In the genomic region with DNA sequence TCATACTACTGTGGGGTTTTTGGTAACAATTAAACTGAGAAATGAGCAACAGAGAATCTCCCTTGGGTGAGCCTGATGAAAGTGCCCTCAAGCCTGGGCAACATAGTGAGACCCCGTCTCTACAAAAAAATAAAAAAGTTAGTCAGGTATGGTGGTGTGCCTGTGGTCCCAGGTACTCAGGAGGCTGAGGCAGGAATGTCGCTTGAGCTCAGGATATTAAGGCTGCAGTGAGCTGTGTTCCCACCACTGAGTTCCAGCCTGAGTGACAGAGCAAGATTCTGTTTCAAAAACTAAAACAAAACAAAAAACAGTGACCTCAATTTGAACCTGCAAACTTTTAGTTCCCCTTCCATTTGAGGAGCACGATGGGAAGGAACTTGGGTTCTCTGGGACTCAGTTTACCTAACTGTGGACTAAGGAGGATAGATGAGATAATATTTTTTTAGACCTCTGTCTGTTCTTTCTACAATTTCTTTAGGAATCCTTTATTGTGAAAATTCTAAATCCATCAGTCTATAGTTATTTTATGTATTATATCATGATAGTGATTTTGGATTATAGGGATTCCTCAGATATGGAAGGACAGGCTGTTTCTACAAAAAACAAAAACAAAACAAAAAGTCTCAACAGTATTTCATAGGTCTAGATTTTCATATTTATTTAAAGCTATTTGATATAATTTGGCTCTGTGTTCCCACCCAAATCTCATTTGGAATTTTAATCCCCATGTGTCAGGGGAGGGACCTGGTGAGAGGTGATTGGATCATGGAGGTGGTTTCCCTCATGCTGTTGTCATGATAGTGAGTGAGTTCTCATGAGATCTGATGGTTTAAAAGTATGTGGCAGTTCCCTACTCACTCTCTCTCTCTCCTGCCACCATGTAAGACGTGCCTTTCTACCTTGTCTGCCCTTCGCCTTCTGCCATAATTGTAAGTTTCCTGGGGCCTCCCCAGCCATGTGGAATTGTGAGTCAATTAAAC, we compare ENCODE assay signal across 8 cellular contexts.
"Had no signal": no experiment of that assay in that cellular context is flagged by ENCODE, and none has a peak within 500 bp of the region (broad histone marks: within the 10 kb centered on the region; RNA-seq: fewer than 3 reads in every experiment).

No MANE protein-coding gene starts in this region.

- H3K4me3 Mint-ChIP-seq: HFFc6 had no signal

- DNase-seq: GOT3, H7, HFFc6 had no signal

- H3K4me3 ChIP-seq: HAP-1 had no signal

- H3K27ac ChIP-seq: HL-60 had no signal

- H3K36me3 ChIP-seq: HAP-1 had no signal

- H3K4me1 Mint-ChIP-seq: IgD-negative memory B cell had no signal

- H3K27ac Mint-ChIP-seq: HFFc6, IgD-negative memory B cell had no signal

- ATAC-seq: HCT116, HepG2 had no signal
